ENCODE assay signal across 8 cellular contexts in genomic region chr20:17849901-17850673, GRCh38.
DNase-seq lines count a peak whose midpoint lies in the region; ATAC-seq, FAIRE-seq and TF ChIP-seq lines count a peak whose summit lies in the region.

No MANE protein-coding gene starts in this region.

- H3K4me3 ChIP-seq in astrocyte of the spinal cord (ENCODE audit: low read depth, low read length) (no peak overlapping the region), testis (no peak overlapping the region), prostate gland (no peak overlapping the region)

- FAIRE-seq in H54 (lab: Jason Lieb, UNC): peak; percentile 36

- H3K27ac ChIP-seq in testis: no peak overlapping the region
- H3K27ac ChIP-seq in prostate gland: no peak overlapping the region

- H3K36me3 ChIP-seq in testis (ENCODE audit: low read depth, missing control alignments): no peaks in the 10 kb centered on the region
- no peaks in the 10 kb centered on the region for H3K36me3 ChIP-seq in prostate gland

- H3K27me3 ChIP-seq in testis (no peaks in the 10 kb centered on the region), prostate gland (replicated peaks; ENCODE audit: insufficient read depth) (no peaks in the 10 kb centered on the region)

- intact Hi-C loops in testis (cut with DNase I; ENCODE audit: low total_unique reads) (no loop called here), prostate gland (cut with DNase I) (no loop called here)

- H3K9me3 ChIP-seq in testis (no peaks in the 10 kb centered on the region), prostate gland (no peaks in the 10 kb centered on the region)

- ATAC-seq in GM21381 (IDR thresholded peaks at IDR 0.05; ENCODE audit: unreplicated experiment) (no peak), HG03354 (IDR thresholded peaks at IDR 0.05; ENCODE audit: poor library complexity, severe bottlenecking, unreplicated experiment) (no peak)

- H3K4me1 ChIP-seq in testis (peaks cover 6% of the 10 kb centered on the region), prostate gland (replicated peaks) (no peaks in the 10 kb centered on the region)

- TF ChIP-seq CTCF in astrocyte of the spinal cord (IDR thresholded peaks at IDR 0.05; ENCODE audit: low read depth, low read length) (no peak), testis (IDR thresholded peaks at IDR 0.05) (no peak), prostate gland (IDR thresholded peaks at IDR 0.05) (no peak)

- DNase-seq in H54 (ENCODE audit: insufficient read length, low spot score) (peak; percentile 91), astrocyte of the spinal cord (ENCODE audit: low read depth, low spot score) (peak; percentile 97), iris pigment epithelial cell (ENCODE audit: low read depth) (peak; percentile 98), testis (peak; percentile 65), prostate gland (ENCODE audit: low spot score) (no peak)
- DNase-seq in activated CD8-positive, alpha-beta memory T cell treated with anti-CD3 and anti-CD28 coated beads, Interleukin-2, amount 50 U/mL, for 48 hours: no peak

- 51 to 58% methylated on average over 13 to 15 of the region's 15 CpGs for WGBS in testis, 2 donors
- 63% methylated on average over 15 of the region's 15 CpGs for WGBS in prostate gland

- TF ChIP-seq POLR2A in H54 (IDR thresholded peaks at IDR 0.05; ENCODE audit: low read depth, low read length) (no peak), testis (IDR thresholded peaks at IDR 0.05) (no peak), prostate gland (IDR thresholded peaks at IDR 0.05) (no peak)

- in situ Hi-C loops in astrocyte of the spinal cord (cut with HindIII; ENCODE audit: low sequenced_read_pairs): no loop called here

Comparison
In these comparisons a context has a peak if more than half of its experiments do, and no peak if none do; other contexts are left out.
1. DNase-seq: peak in H54 (single experiment), astrocyte of the spinal cord (single experiment), iris pigment epithelial cell (single experiment) and testis (single experiment); none in activated CD8-positive, alpha-beta memory T cell treated with anti-CD3 and anti-CD28 coated beads, Interleukin-2, amount 50 U/mL, for 48 hours (single experiment) and prostate gland (single experiment).